In genomic region chr16:61890346-61890745, GRCh38 we compare ENCODE assay signal across 20 cellular contexts.
DNase-seq lines count a peak whose midpoint lies in the region; ATAC-seq, FAIRE-seq and TF ChIP-seq lines count a peak whose summit lies in the region.
"Had no signal": no experiment of that assay in that cellular context is flagged by ENCODE, and none has a peak within 500 bp of the region (broad histone marks: within the 10 kb centered on the region; RNA-seq: fewer than 3 reads in every experiment).

No MANE protein-coding gene starts in this region.

- TF ChIP-seq POLR2A in A549 (IDR thresholded peaks at IDR 0.05; ENCODE audit: low read length) = no peak

- no peaks in the 10 kb centered on the region for H3K27me3 ChIP-seq in RWPE2 (ENCODE audit: insufficient read depth, poor library complexity, severe bottlenecking)
- H3K27me3 ChIP-seq: BLaER1 had no signal

- H3K4me3 ChIP-seq in A549 (no peak overlapping the region), RWPE2 (ENCODE audit: severe bottlenecking) (no peak overlapping the region), mucosa of descending colon (no peak overlapping the region)
- H3K4me3 ChIP-seq: BLaER1 had no signal

- TF ChIP-seq CTCF in A549 (IDR thresholded peaks at IDR 0.05) (no peak), RWPE2 (IDR thresholded peaks at IDR 0.05; ENCODE audit: poor library complexity, severe bottlenecking) (no peak), mucosa of descending colon (IDR thresholded peaks at IDR 0.05) (no peak)

- 0 out of 3 replicates have a peak overlapping the region, but pooled peaks have one; percentile 10 for H3K4me2 ChIP-seq in A549
- H3K4me2 ChIP-seq: BLaER1 had no signal

- CTCF ChIA-PET in A549 (lab: Yijun Ruan, JAX) = no interaction called here

- POLR2A ChIA-PET in A549 (lab: Yijun Ruan, JAX) = no interaction called here

- 0 out of 3 replicates have a peak, but pooled peaks cover 8% of the 10 kb centered on the region for H3K4me1 ChIP-seq in A549
- H3K4me1 ChIP-seq in RWPE2 (ENCODE audit: insufficient read depth, poor library complexity, severe bottlenecking) = peaks cover 45% of the 10 kb centered on the region
- H3K4me1 ChIP-seq in mucosa of descending colon (ENCODE audit: low read depth) = no peaks in the 10 kb centered on the region

- TF ChIP-seq EP300 in A549 (IDR thresholded peaks at IDR 0.05) = no peak

- no peak overlapping the region for H3K27ac ChIP-seq in A549
- peak overlapping the region; percentile 28 for H3K27ac ChIP-seq in RWPE2 (ENCODE audit: poor library complexity, severe bottlenecking)
- peak overlapping the region; percentile 68 for H3K27ac ChIP-seq in epithelial cell of prostate
- H3K27ac ChIP-seq: BLaER1, C4-2B had no signal

- peak in 1 of 2 experiments; percentile 1 for DNase-seq in A549 (ENCODE audit: low read depth in 1 of 2, low spot score in 1 of 2)
- peak; percentile 7 for DNase-seq in NCI-H69 (lab: John Stamatoyannopoulos, UW)
- no peak for DNase-seq in RWPE2 (ENCODE audit: low spot score)
- DNase-seq in epithelial cell of prostate (ENCODE audit: low read depth, low spot score) = no peak
- no peak for DNase-seq in SIG-M5 (lab: John Stamatoyannopoulos, UW)
- no peak for DNase-seq in AG20443 (ENCODE audit: low spot score)
- no peak for DNase-seq in mucosa of descending colon
- DNase-seq: 8988T; Caco-2; CD4-positive, CD25-positive, alpha-beta regulatory T cell; CD8-positive, alpha-beta T cell; DMS153; DND-41; GOT3; H7; HCEC 1CT had no signal

- ATAC-seq in A549 = no peak
- peak; percentile 75 for ATAC-seq in RWPE2 (ENCODE audit: low read depth)
- no peak for ATAC-seq in mucosa of descending colon
- ATAC-seq: CD8-positive, alpha-beta T cell had no signal

- no peaks in the 10 kb centered on the region for H3K36me3 ChIP-seq in RWPE2 (ENCODE audit: low read depth)
- H3K36me3 ChIP-seq in mucosa of descending colon (ENCODE audit: low read depth) = no peaks in the 10 kb centered on the region
- H3K36me3 ChIP-seq: BLaER1 had no signal

- no peak for TF ChIP-seq RAD21 in A549 (conservative IDR thresholded peaks at IDR 0.05 in 1 of 2, IDR thresholded peaks at IDR 0.05 in 1 of 2)

- 57% methylated on average over 2 of the region's 2 CpGs for WGBS in A549 (ENCODE audit: missing lambda C conversion rate)

- no peaks in the 10 kb centered on the region for H3K9me3 ChIP-seq in A549
- no peaks in the 10 kb centered on the region for H3K9me3 ChIP-seq in RWPE2 (ENCODE audit: severe bottlenecking)
- H3K9me3 ChIP-seq in mucosa of descending colon = no peaks in the 10 kb centered on the region
- H3K9me3 ChIP-seq: BLaER1, Caco-2 had no signal

- intact Hi-C loops in mucosa of descending colon (cut with DNase I, micrococcal nuclease) = no loop called here

- FAIRE-seq in A549 (lab: Jason Lieb, UNC) = no peak
- FAIRE-seq: G401.6, GM12892 had no signal

TF ChIP-seq in A549, 52 proteins besides CTCF, POLR2A, EP300 and RAD21:
- TF ChIP-seq REST (IDR thresholded peaks at IDR 0.05) (no peak), E2F6 (IDR thresholded peaks at IDR 0.05; ENCODE audit: borderline replicate concordance, low read depth) (no peak), TP53 (CRISPR knock-in tag; IDR thresholded peaks at IDR 0.05) (no peak), CBX2 (IDR thresholded peaks at IDR 0.05; ENCODE audit: borderline replicate concordance, low read depth) (no peak), ATOH8 (CRISPR knock-in tag; IDR thresholded peaks at IDR 0.05; ENCODE audit: low read depth) (no peak), BCL3 (IDR thresholded peaks at IDR 0.05) (no peak), ESRRA (IDR thresholded peaks at IDR 0.05; ENCODE audit: borderline replicate concordance, low read length) (no peak), ZNF302 (CRISPR knock-in tag; IDR thresholded peaks at IDR 0.05) (no peak), FOSL2 (IDR thresholded peaks at IDR 0.05) (no peak), FOSL2 (CRISPR knock-in tag; IDR thresholded peaks at IDR 0.05) (no peak), MYC (IDR thresholded peaks at IDR 0.05; ENCODE audit: borderline replicate concordance, low read length) (no peak), EHF (CRISPR knock-in tag; IDR thresholded peaks at IDR 0.05) (no peak), EHMT2 (IDR thresholded peaks at IDR 0.05; ENCODE audit: low read depth) (no peak), FOXS1 (CRISPR knock-in tag; IDR thresholded peaks at IDR 0.05) (no peak), HES2 (IDR thresholded peaks at IDR 0.05) (no peak), ZFP36 (IDR thresholded peaks at IDR 0.05; ENCODE audit: borderline replicate concordance, partially characterized antibody) (no peak), JUNB (IDR thresholded peaks at IDR 0.05) (no peak), HOXA7 (CRISPR knock-in tag; IDR thresholded peaks at IDR 0.05) (no peak), GATA3 (IDR thresholded peaks at IDR 0.05; ENCODE audit: borderline replicate concordance) (no peak), PHF8 (IDR thresholded peaks at IDR 0.05; ENCODE audit: borderline replicate concordance, low read depth) (no peak), KDM5A (IDR thresholded peaks at IDR 0.05) (no peak)

Comparison
In these comparisons a context has a peak if more than half of its experiments do, and no peak if none do; other contexts are left out.
1. H3K27ac ChIP-seq: peak in RWPE2 (single experiment) and epithelial cell of prostate (single experiment); none in A549 (0 of 2).